1 cellular context compared by ENCODE assay signal in genomic region chr11:36469881-36470802, GRCh38.
A peak's percentile ranks its signal among the peaks of the same experiment; 100 is the strongest.
TF ChIP-seq lines count a peak whose summit lies in the region.

No MANE protein-coding gene starts in this region.

TF ChIP-seq in HEK293, 187 proteins besides CTCF, POLR2A, EP300 and RAD21 (continued from another document):
- no peak for TF ChIP-seq PATZ1 (tag by site-specific recombination; IDR thresholded peaks at IDR 0.05)
- peak; percentile 85 for TF ChIP-seq ZNF366 (tag by site-specific recombination; conservative IDR thresholded peaks at IDR 0.05)
- TF ChIP-seq ZNF654 (tag by site-specific recombination; IDR thresholded peaks at IDR 0.05; ENCODE audit: low read depth) = no peak
- no peak for TF ChIP-seq EGR2 (tag by site-specific recombination; IDR thresholded peaks at IDR 0.05; ENCODE audit: low read depth)
- peak; percentile 24; the same call in 1 of the 2 replicates for TF ChIP-seq KLF10 (tag by site-specific recombination; IDR thresholded peaks at IDR 0.05)
- TF ChIP-seq ZBTB10 (tag by site-specific recombination; IDR thresholded peaks at IDR 0.05) = no peak
- TF ChIP-seq ZNF138 (tag by site-specific recombination; IDR thresholded peaks at IDR 0.05; ENCODE audit: borderline replicate concordance) = no peak
- TF ChIP-seq ZNF140 (tag by site-specific recombination; IDR thresholded peaks at IDR 0.05) = no peak
- no peak for TF ChIP-seq KLF9 (tag by site-specific recombination; IDR thresholded peaks at IDR 0.05; ENCODE audit: low read depth)
- no peak for TF ChIP-seq ZNF18 (tag by site-specific recombination; IDR thresholded peaks at IDR 0.05)
- TF ChIP-seq ZNF629 (tag by site-specific recombination; IDR thresholded peaks at IDR 0.05) = peak; percentile 91
- TF ChIP-seq ZBTB7A (tag by site-specific recombination; IDR thresholded peaks at IDR 0.05; ENCODE audit: low read depth) = no peak
- peak; percentile 34; the same call in 1 of the 2 replicates for TF ChIP-seq ZNF600 (tag by site-specific recombination; IDR thresholded peaks at IDR 0.05)
- peak; percentile 80 for TF ChIP-seq PRDM6 (tag by site-specific recombination; IDR thresholded peaks at IDR 0.05)
- no peak for TF ChIP-seq ZNF175 (tag by site-specific recombination; IDR thresholded peaks at IDR 0.05)
- TF ChIP-seq FEZF1 (tag by site-specific recombination; IDR thresholded peaks at IDR 0.05) = peak; percentile 66
- TF ChIP-seq ZNF768 (tag by site-specific recombination; IDR thresholded peaks at IDR 0.05) = no peak
- TF ChIP-seq TSHZ1 (tag by site-specific recombination; IDR thresholded peaks at IDR 0.05; ENCODE audit: borderline replicate concordance) = no peak
- no peak for TF ChIP-seq ZNF585B (tag by site-specific recombination; IDR thresholded peaks at IDR 0.05)
- no peak for TF ChIP-seq ZNF555 (tag by site-specific recombination; conservative IDR thresholded peaks at IDR 0.05)
- TF ChIP-seq GLI4 (tag by site-specific recombination; IDR thresholded peaks at IDR 0.05) = no peak
- no peak for TF ChIP-seq ZNF660 (tag by site-specific recombination; IDR thresholded peaks at IDR 0.05)
- no peak for TF ChIP-seq ZNF16 (tag by site-specific recombination; IDR thresholded peaks at IDR 0.05; ENCODE audit: low read depth)
- TF ChIP-seq ZNF548 (tag by site-specific recombination; IDR thresholded peaks at IDR 0.05) = no peak
- TF ChIP-seq ZEB2 (tag by site-specific recombination; IDR thresholded peaks at IDR 0.05) = peak; percentile 44; the same call in 1 of the 2 replicates
- no peak for TF ChIP-seq TRIM28 (IDR thresholded peaks at IDR 0.05; ENCODE audit: borderline replicate concordance, low read length)
- TF ChIP-seq ZNF416 (tag by site-specific recombination; IDR thresholded peaks at IDR 0.05) = no peak
- TF ChIP-seq ZIC2 (tag by site-specific recombination; IDR thresholded peaks at IDR 0.05) = no peak
- peak; percentile 56 for TF ChIP-seq ZNF843 (tag by site-specific recombination; IDR thresholded peaks at IDR 0.05)
- TF ChIP-seq ZNF571 (tag by site-specific recombination; IDR thresholded peaks at IDR 0.05) = no peak
- no peak for TF ChIP-seq ZNF791 (tag by site-specific recombination; IDR thresholded peaks at IDR 0.05)
- peak; percentile 57 for TF ChIP-seq SP7 (tag by site-specific recombination; IDR thresholded peaks at IDR 0.05)
- TF ChIP-seq ZNF121 (tag by site-specific recombination; IDR thresholded peaks at IDR 0.05) = no peak
- no peak for TF ChIP-seq ZNF223 (tag by site-specific recombination; IDR thresholded peaks at IDR 0.05)
- 0 out of 2 replicates have a peak, but pooled peaks have one; percentile 23 for TF ChIP-seq ZNF2 (tag by site-specific recombination; IDR thresholded peaks at IDR 0.05)
- TF ChIP-seq SCRT2 (tag by site-specific recombination; IDR thresholded peaks at IDR 0.05) = peak; percentile 54; the same call in 1 of the 2 replicates
- no peak for TF ChIP-seq ZNF248 (tag by site-specific recombination; IDR thresholded peaks at IDR 0.05)
- TF ChIP-seq OSR2 (tag by site-specific recombination; IDR thresholded peaks at IDR 0.05) = peak; percentile 53
- TF ChIP-seq ZNF24 (tag by site-specific recombination; IDR thresholded peaks at IDR 0.05) = peak; percentile 46; the same call in 1 of the 2 replicates
- TF ChIP-seq PRDM10 (tag by site-specific recombination; IDR thresholded peaks at IDR 0.05) = 0 out of 2 replicates have a peak, but pooled peaks have one; percentile 17
- no peak for TF ChIP-seq ZNF132 (tag by site-specific recombination; IDR thresholded peaks at IDR 0.05; ENCODE audit: borderline replicate concordance)
- TF ChIP-seq ATF2 (tag by site-specific recombination; IDR thresholded peaks at IDR 0.05; ENCODE audit: low read depth) = peak; percentile 52; the same call in 1 of the 2 replicates
- TF ChIP-seq ZNF133 (tag by site-specific recombination; IDR thresholded peaks at IDR 0.05) = no peak
- peak; percentile 69; the same call in 1 of the 2 replicates for TF ChIP-seq INSM2 (tag by site-specific recombination; IDR thresholded peaks at IDR 0.05)
- no peak for TF ChIP-seq MEIS1 (CRISPR knock-in tag; IDR thresholded peaks at IDR 0.05; ENCODE audit: borderline replicate concordance)
- no peak for TF ChIP-seq MZF1 (tag by site-specific recombination; IDR thresholded peaks at IDR 0.05; ENCODE audit: borderline replicate concordance)
